In genomic region chr11:93491941-93492340, GRCh38 we compare ENCODE assay signal across 24 cellular contexts. TPM values are rescaled to one million over a fixed set of nuclear protein-coding genes. Genes with fewer than 3 reads are reported as not detected.
A peak's percentile ranks its signal among the peaks of the same experiment; 100 is the strongest.
DNase-seq lines count a peak whose midpoint lies in the region; ATAC-seq, FAIRE-seq and TF ChIP-seq lines count a peak whose summit lies in the region.
"Had no signal": no experiment of that assay in that cellular context is flagged by ENCODE, and none has a peak within 500 bp of the region (broad histone marks: within the 10 kb centered on the region; RNA-seq: fewer than 3 reads in every experiment).

No MANE protein-coding gene starts in this region.

- TF ChIP-seq RAD21 in HepG2 (CRISPR knock-in tag; IDR thresholded peaks at IDR 0.05): no peak

- in situ Hi-C loops in HepG2 (cut with HindIII; ENCODE audit: extremely low pct_ligation_motif_present, low pct_unique_long_range_greater_than_20kb): loop anchor here (5.0 kb wide), 1 partner anchor 35 kb away; no protein-coding TSS in a partner anchor

- H3K27me3 Mint-ChIP-seq in WTC11 (ENCODE audit: low read depth): no peaks in the 10 kb centered on the region
- H3K27me3 Mint-ChIP-seq: CD4-positive, alpha-beta memory T cell had no signal

- H3K27ac Mint-ChIP-seq in WTC11: peak overlapping the region; percentile 94

- H3K4me3 ChIP-seq in cardiac muscle cell: no peak overlapping the region
- no peak overlapping the region; a peak in 1 of 6 replicates for H3K4me3 ChIP-seq in HepG2 (replicated peaks in 1 of 3; ENCODE audit: insufficient read depth in 1 of 3, low read depth in 2 of 3, low read length in 3 of 3)
- H3K4me3 ChIP-seq: A549; BLaER1 treated with 17β-estradiol and CSF1 and Interleukin-3, amounts not matched to agents 10 nM and 100 nM had no signal

- H3K4me1 Mint-ChIP-seq in WTC11: peaks cover 27% of the 10 kb centered on the region

- TF ChIP-seq EP300 in HepG2 (IDR thresholded peaks at IDR 0.05; ENCODE audit: low read depth in 2 of 2, low read length in 2 of 2) (no peak), HepG2 (CRISPR knock-in tag; IDR thresholded peaks at IDR 0.05; ENCODE audit: borderline replicate concordance) (no peak)

- no peaks in the 10 kb centered on the region for H3K36me3 ChIP-seq in cardiac muscle cell
- H3K36me3 ChIP-seq in HepG2 (replicated peaks in 1 of 2; ENCODE audit: control insufficient read depth in 1 of 2, insufficient read depth in 2 of 2, low read length in 2 of 2): peaks cover 1 to 5% of the 10 kb centered on the region in 2 experiments; a peak in 1 of 5 replicates

- intact Hi-C loops in left ventricle myocardium superior (cut with micrococcal nuclease): no loop called here
- intact Hi-C loops in HepG2 (cut with micrococcal nuclease; ENCODE audit: unreplicated experiment): no loop called here

- TF ChIP-seq POLR2A in HepG2 (IDR thresholded peaks at IDR 0.05; ENCODE audit: insufficient read depth in 1 of 2, low read depth in 2 of 2, low read length in 2 of 2): no peak

- no peaks in the 10 kb centered on the region for H3K79me2 ChIP-seq in HepG2 (ENCODE audit: insufficient read depth, low read length)

- no TSS peak for BruUV-seq in HepG2 (replicated peaks; lab: Mats Ljungman, UMichigan)

- no peak for DNase-seq in cardiac muscle cell (ENCODE audit: low read depth in 1 of 2, low spot score in 1 of 2)
- DNase-seq in left ventricle myocardium superior: no peak
- no peak for DNase-seq in WTC11 (ENCODE audit: low spot score)
- no peak for DNase-seq in HepG2 (ENCODE audit: low spot score)
- no peak for DNase-seq in NCI-H748 (lab: John Stamatoyannopoulos, UW; ENCODE audit: unreplicated experiment)
- DNase-seq in caudate nucleus (lab: John Stamatoyannopoulos, UW): no peak
- DNase-seq in stimulated activated naive CD4-positive, alpha-beta T cell (lab: John Stamatoyannopoulos, UW): no peak
- DNase-seq in stimulated activated CD4-positive, alpha-beta T cell treated with anti-CD3 and anti-CD28 coated beads, Interleukin-12 subunit alpha, Interleukin-12 subunit beta, amount 100 ng/mL, for 4 hours: no peak
- DNase-seq: AML-193; CD4-positive, alpha-beta memory T cell; COR-L47; DMS79 treated with DMSO at 0.1 percent for 48 hours; GF-D8; KBM-7; NCI-H1105 treated with DMSO at 0.1 percent for 48 hours; NCI-H1930; NCI-H2107; NCI-H524; NCI-H774; PC-3; SK-N-SH had no signal

- H3K9ac ChIP-seq in HepG2 (ENCODE audit: insufficient read depth, low read depth, low read length): no peak overlapping the region
- H3K9ac ChIP-seq: BLaER1 treated with 17β-estradiol and CSF1 and Interleukin-3, amounts not matched to agents 10 nM and 100 nM; SK-N-SH had no signal

- H3K27me3 ChIP-seq in cardiac muscle cell: no peaks in the 10 kb centered on the region
- H3K27me3 ChIP-seq in HepG2 (ENCODE audit: control insufficient read depth in 1 of 2, insufficient read depth in 2 of 2, low read length in 2 of 2): no peaks in the 10 kb centered on the region
- H3K27me3 ChIP-seq: BLaER1 treated with 17β-estradiol and CSF1 and Interleukin-3, amounts not matched to agents 10 nM and 100 nM had no signal

- 90% methylated on average over 5 of the region's 5 CpGs for WGBS in HepG2 (ENCODE audit: low lambda C conversion rate)

- H2AFZ ChIP-seq in HepG2 (ENCODE audit: low read length): no peak overlapping the region

- no peak for FAIRE-seq in HepG2 (lab: Jason Lieb, UNC)
- FAIRE-seq: A549, GM12891 had no signal

- ATAC-seq in left ventricle myocardium superior: no peak
- no peak for ATAC-seq in WTC11
- ATAC-seq in HepG2: no peak
- ATAC-seq: A549, PC-3 had no signal

- H3K4me3 Mint-ChIP-seq in WTC11: no peak overlapping the region
- H3K4me3 Mint-ChIP-seq: CD4-positive, alpha-beta memory T cell had no signal

- H3K9me3 Mint-ChIP-seq in WTC11: no peaks in the 10 kb centered on the region

- H4K20me1 ChIP-seq in HepG2 (ENCODE audit: insufficient read depth, low read length): peaks cover 9% of the 10 kb centered on the region; the same call in 1 of the 2 replicates

- H3K27ac ChIP-seq in cardiac muscle cell (peak overlapping the region; percentile 40), HepG2 (ENCODE audit: extremely low read length, insufficient read depth, low read length) (peak overlapping the region; percentile 66), caudate nucleus (ENCODE audit: low read depth, low read length) (no peak overlapping the region)
- H3K27ac ChIP-seq: A549; BLaER1 treated with 17β-estradiol and CSF1 and Interleukin-3, amounts not matched to agents 10 nM and 100 nM had no signal

- peaks cover 56% of the 10 kb centered on the region for H3K4me1 ChIP-seq in cardiac muscle cell (ENCODE audit: low read depth)
- H3K4me1 ChIP-seq in HepG2 (ENCODE audit: insufficient read depth, low read length): peaks cover 82% of the 10 kb centered on the region
- H3K4me1 ChIP-seq: A549 had no signal

- H3K4me2 ChIP-seq in HepG2 (ENCODE audit: low read depth, low read length): peak overlapping the region; percentile 79
- H3K4me2 ChIP-seq: A549; BLaER1 treated with 17β-estradiol and CSF1 and Interleukin-3, amounts not matched to agents 10 nM and 100 nM; SK-N-SH had no signal

- CTCF ChIA-PET in WTC11 (lab: Charles Lee) (interaction anchor here (1.3 kb wide), 1 partner anchor 14 kb away, joined by 3 read pairs; no protein-coding TSS in a partner anchor), HepG2 (lab: Yijun Ruan, JAX; ENCODE audit: low intra/inter-chr PET ratio, low total read pairs) (no interaction called here)

- TF ChIP-seq CTCF in cardiac muscle cell (IDR thresholded peaks at IDR 0.05; ENCODE audit: low read depth, low read length) (no peak), WTC11 (IDR thresholded peaks at IDR 0.05) (no peak), HepG2 (CRISPR knock-in tag; IDR thresholded peaks at IDR 0.05) (no peak)

- no peaks in the 10 kb centered on the region for H3K9me3 ChIP-seq in cardiac muscle cell (ENCODE audit: low read depth)
- H3K9me3 ChIP-seq in HepG2 (ENCODE audit: low read length): no peaks in the 10 kb centered on the region
- H3K9me3 ChIP-seq: A549; BLaER1 treated with 17β-estradiol and CSF1 and Interleukin-3, amounts not matched to agents 10 nM and 100 nM; SK-N-SH had no signal

- POLR2A ChIA-PET in WTC11 (lab: Charles Lee): no interaction called here
- POLR2A ChIA-PET in HepG2 (lab: Yijun Ruan, JAX): interaction anchor here (1.6 to 2.8 kb wide), 3 partner anchors 39 to 250 kb away, joined by 8 to 25 read pairs (median 22); partner anchors contain the start of genes C11orf54, SMCO4 and TAF1D

- peaks cover 9% of the 10 kb centered on the region; the same call in 1 of the 2 replicates for H3K36me3 Mint-ChIP-seq in WTC11

TF ChIP-seq in WTC11, 78 proteins besides CTCF, POLR2A, EP300 and RAD21 (continues in another document):
- TF ChIP-seq NFE2L1 (CRISPR knock-in tag; IDR thresholded peaks at IDR 0.05): no peak

TF ChIP-seq in HepG2, 621 proteins besides CTCF, POLR2A, EP300 and RAD21:
- TF ChIP-seq U2AF2 (IDR thresholded peaks at IDR 0.05; ENCODE audit: low read depth, low read length) (no peak), ZNF781 (CRISPR knock-in tag; IDR thresholded peaks at IDR 0.05; ENCODE audit: borderline replicate concordance, not compliant biosample characterization) (no peak), ZNF281 (CRISPR knock-in tag; IDR thresholded peaks at IDR 0.05; ENCODE audit: borderline replicate concordance) (no peak)

RNA-seq across cellular contexts. Expression of gene SMCO4, which starts 51.2 kb away (rescaled TPM):
- total RNA-seq in cardiac muscle cell (62.9 and 72.9 TPM in 2 replicates), left ventricle myocardium superior (50.7 TPM), WTC11 (2021) (42.3 to 50.1 TPM (median 42.9 TPM) in 3 replicates), HepG2 (2016; rRNA removed; fragmentation: Illumina TruSeq; extraction: Trizol) (26.8 and 28.5 TPM in 2 replicates)
- polyA plus RNA-seq in cardiac muscle cell (85.4 and 101 TPM in 2 replicates), HepG2 (2011; rRNA removed) (10.6 and 11.7 TPM in 2 replicates)
- 32.8 and 44.9 TPM in 2 replicates for total RNA-seq in HepG2 (2016; cell fraction: cytosol; rRNA removed; fragmentation: Illumina TruSeq; extraction: Trizol; ENCODE audit: low read depth)
- total RNA-seq in HepG2 (2016; cell fraction: insoluble cytoplasmic fraction; rRNA removed; fragmentation: Illumina TruSeq; extraction: Trizol): 24.0 and 27.8 TPM in 2 replicates
- total RNA-seq in HepG2 (2016; cell fraction: membrane; rRNA removed; fragmentation: Illumina TruSeq; extraction: Trizol): 39.9 and 58.1 TPM in 2 replicates
- 9.4 and 14.7 TPM in 2 replicates for total RNA-seq in HepG2 (2016; cell fraction: nucleus; rRNA removed; fragmentation: Illumina TruSeq; extraction: Trizol)
- 8.0 and 8.3 TPM in 2 replicates for polyA plus RNA-seq in HepG2 (2011; cell fraction: cytosol; rRNA removed)
- 7.7 and 10.0 TPM in 2 replicates for polyA plus RNA-seq in HepG2 (2011; cell fraction: nucleus; rRNA removed)
- polyA plus RNA-seq in HepG2 (2012): 19.1 and 21.9 TPM in 2 replicates
- polyA plus RNA-seq in HepG2 (2016; cell fraction: cytosol; fragmentation: Illumina TruSeq; extraction: Trizol; ENCODE audit: low read depth): 45.6 and 73.6 TPM in 2 replicates
- polyA plus RNA-seq in HepG2 (2016; cell fraction: insoluble cytoplasmic fraction; fragmentation: Illumina TruSeq; extraction: Trizol; ENCODE audit: low read depth): 34.5 and 47.2 TPM in 2 replicates
- polyA plus RNA-seq in HepG2 (2016; cell fraction: membrane; fragmentation: Illumina TruSeq; extraction: Trizol; ENCODE audit: low read depth): 48.5 and 75.7 TPM in 2 replicates
- polyA plus RNA-seq in HepG2 (2016; cell fraction: nucleus; fragmentation: Illumina TruSeq; extraction: Trizol; ENCODE audit: insufficient read depth, low read depth): 26.9 and 36.1 TPM in 2 replicates
- 1.9 and 16.7 TPM in 2 replicates for polyA minus RNA-seq in HepG2 (2011; rRNA and poly(A)+ RNA removed; ENCODE audit: low replicate concordance)
- 3.5 TPM in 1 of 2 replicates, not detected in the other for polyA minus RNA-seq in HepG2 (2011; cell fraction: cytosol; rRNA and poly(A)+ RNA removed)
- polyA minus RNA-seq in HepG2 (2011; cell fraction: nucleus; rRNA and poly(A)+ RNA removed): 2.2 and 6.6 TPM in 2 replicates
